ENCODE assay signal across 8 cellular contexts in genomic region chr18:79982736-79983135, GRCh38. TPM values are rescaled to one million over a fixed set of nuclear protein-coding genes. Genes with fewer than 3 reads are reported as not detected.
DNase-seq lines count a peak whose midpoint lies in the region; ATAC-seq and TF ChIP-seq lines count a peak whose summit lies in the region.

No MANE protein-coding gene starts in this region.

- peaks cover 57% of the 10 kb centered on the region for H3K4me1 Mint-ChIP-seq in activated CD4-positive, alpha-beta T cell treated with anti-CD3 and anti-CD28 coated beads, Interleukin-2, amount 10 ng/mL, durations not matched to agents 24 days and 14 days
- H3K4me1 Mint-ChIP-seq in effector memory CD8-positive, alpha-beta T cell (ENCODE audit: low read depth in 2 of 2): peaks cover 57 to 72% of the 10 kb centered on the region in 2 donors

- TF ChIP-seq CTCF in omental fat pad (IDR thresholded peaks at IDR 0.05): no peak

- ATAC-seq in effector memory CD8-positive, alpha-beta T cell (replicated peaks): no peak
- ATAC-seq in omental fat pad (ENCODE audit: low FRiP score): no peak

- H3K27ac Mint-ChIP-seq in activated CD4-positive, alpha-beta T cell treated with anti-CD3 and anti-CD28 coated beads, Interleukin-2, amount 10 ng/mL, durations not matched to agents 24 days and 14 days: peak overlapping the region; percentile 23
- peak overlapping the region; percentile 52 to 58 for H3K27ac Mint-ChIP-seq in effector memory CD8-positive, alpha-beta T cell

- H3K9me3 Mint-ChIP-seq in activated CD4-positive, alpha-beta T cell treated with anti-CD3 and anti-CD28 coated beads, Interleukin-2, amount 10 ng/mL, durations not matched to agents 24 days and 14 days: no peaks in the 10 kb centered on the region
- H3K9me3 Mint-ChIP-seq in effector memory CD8-positive, alpha-beta T cell: no peaks in the 10 kb centered on the region

- no peaks in the 10 kb centered on the region for H3K27me3 Mint-ChIP-seq in activated CD4-positive, alpha-beta T cell treated with anti-CD3 and anti-CD28 coated beads, Interleukin-2, amount 10 ng/mL, durations not matched to agents 24 days and 14 days
- H3K27me3 Mint-ChIP-seq in effector memory CD8-positive, alpha-beta T cell: no peaks in the 10 kb centered on the region

- no peak overlapping the region for H3K4me3 Mint-ChIP-seq in activated CD4-positive, alpha-beta T cell treated with anti-CD3 and anti-CD28 coated beads, Interleukin-2, amount 10 ng/mL, durations not matched to agents 24 days and 14 days
- peak overlapping the region; percentile 37 to 61 for H3K4me3 Mint-ChIP-seq in effector memory CD8-positive, alpha-beta T cell

- peak; percentile 77 for DNase-seq in activated CD4-positive, alpha-beta T cell treated with anti-CD3 and anti-CD28 coated beads, Interleukin-2, amount 10 ng/mL, durations not matched to agents 24 days and 14 days
- no peak for DNase-seq in activated CD4-positive, alpha-beta T cell treated with anti-CD3 and anti-CD28 coated beads, Interleukin-2, amount 50 U/mL, for 4 hours
- peak; percentile 51 for DNase-seq in SIG-M5 (lab: John Stamatoyannopoulos, UW)
- DNase-seq in effector memory CD8-positive, alpha-beta T cell: no peak
- DNase-seq in pons (ENCODE audit: low spot score): peak; percentile 86
- DNase-seq in NCI-H2171 (lab: John Stamatoyannopoulos, UW): no peak
- DNase-seq in omental fat pad (ENCODE audit: low spot score): no peak
- DNase-seq in NCI-H187 (lab: John Stamatoyannopoulos, UW): no peak

- intact Hi-C loops in activated CD4-positive, alpha-beta T cell treated with anti-CD3 and anti-CD28 coated beads, Interleukin-2, amount 10 ng/mL, durations not matched to agents 24 days and 14 days (cut with micrococcal nuclease): no loop called here

- peaks cover 47% of the 10 kb centered on the region for H3K36me3 Mint-ChIP-seq in activated CD4-positive, alpha-beta T cell treated with anti-CD3 and anti-CD28 coated beads, Interleukin-2, amount 10 ng/mL, durations not matched to agents 24 days and 14 days (ENCODE audit: low read depth)
- H3K36me3 Mint-ChIP-seq in effector memory CD8-positive, alpha-beta T cell (ENCODE audit: insufficient read depth): peaks cover 27% of the 10 kb centered on the region

RNA-seq across cellular contexts. Expression of gene TXNL4A, which starts 5.6 kb away (rescaled TPM):
- total RNA-seq in activated CD4-positive, alpha-beta T cell treated with anti-CD3 and anti-CD28 coated beads, Interleukin-2, amount 10 ng/mL, durations not matched to agents 24 days and 14 days: 198 and 210 TPM in 2 replicates
- total RNA-seq in omental fat pad: 10 to 100 TPM; 18.0 to 47.6 (median 33.6) TPM

RNA-seq across cellular contexts. Expression of gene HSBP1L1, which starts 18.3 kb away (rescaled TPM):
- total RNA-seq in activated CD4-positive, alpha-beta T cell treated with anti-CD3 and anti-CD28 coated beads, Interleukin-2, amount 10 ng/mL, durations not matched to agents 24 days and 14 days: 6.8 and 8.1 TPM in 2 replicates
- total RNA-seq in omental fat pad: 10 to 100 TPM; 13.2 to 20.1 (median 17.3) TPM

RNA-seq across cellular contexts. Expression of gene SLC66A2, which starts 31.3 kb away (rescaled TPM):
- total RNA-seq in activated CD4-positive, alpha-beta T cell treated with anti-CD3 and anti-CD28 coated beads, Interleukin-2, amount 10 ng/mL, durations not matched to agents 24 days and 14 days: 45.6 and 46.5 TPM in 2 replicates
- 100 to 1,000 TPM in 2 of 4 donors, 10 to 100 TPM in 2; 69.4 to 176 (median 103) TPM for total RNA-seq in omental fat pad

RNA-seq across cellular contexts. Expression of gene RBFA, which starts 51.5 kb away (rescaled TPM):
- 46.0 and 49.9 TPM in 2 replicates for total RNA-seq in activated CD4-positive, alpha-beta T cell treated with anti-CD3 and anti-CD28 coated beads, Interleukin-2, amount 10 ng/mL, durations not matched to agents 24 days and 14 days
- total RNA-seq in omental fat pad: 10 to 100 TPM; 26.3 to 45.3 (median 32.8) TPM

Comparison
In these comparisons a context has a peak if more than half of its experiments do, and no peak if none do; other contexts are left out.
1. DNase-seq: peak in activated CD4-positive, alpha-beta T cell treated with anti-CD3 and anti-CD28 coated beads, Interleukin-2, amount 10 ng/mL, durations not matched to agents 24 days and 14 days (single experiment), SIG-M5 (single experiment) and pons (single experiment); none in activated CD4-positive, alpha-beta T cell treated with anti-CD3 and anti-CD28 coated beads, Interleukin-2, amount 50 U/mL, for 4 hours (0 of 2), effector memory CD8-positive, alpha-beta T cell (0 of 3), NCI-H2171 (single experiment), omental fat pad (single experiment) and NCI-H187 (0 of 2).